ENCODE assay signal across 1 cellular context in genomic region chr1:1561801-1562470, GRCh38.
TF ChIP-seq lines count a peak whose summit lies in the region.

No MANE protein-coding gene starts in this region.

TF ChIP-seq in HepG2, 621 proteins besides CTCF, POLR2A, EP300 and RAD21:
- TF ChIP-seq POLR2AphosphoS2 (IDR thresholded peaks at IDR 0.05; ENCODE audit: low read depth, low read length): no peak
- peak; percentile 58 for TF ChIP-seq AGO2 (optimal IDR thresholded peaks at IDR 0.05; ENCODE audit: low read depth, low read length)
